Comparison of ENCODE assay signal across 7 cellular contexts in genomic region chr17:37791434-37791833, GRCh38.
DNase-seq lines count a peak whose midpoint lies in the region; ATAC-seq and TF ChIP-seq lines count a peak whose summit lies in the region.

No MANE protein-coding gene starts in this region.

- CTCF ChIA-PET in GM10248 (lab: Yijun Ruan, JAX), result interaction anchor here (0.6 to 5.6 kb wide), 34 partner anchors 8 to 426 kb away, joined by 3 to 44 read pairs (median 6); partner anchors contain the start of gene DDX52

- DNase-seq in GM10248 (ENCODE audit: extremely low spot score) (peak; percentile 73), fibroblast of peridontal ligament (ENCODE audit: extremely low read depth) (peak; percentile 15), GOT3 (lab: John Stamatoyannopoulos, UW) (no peak)
- DNase-seq in stimulated activated CD4-positive, alpha-beta T cell treated with anti-CD3 and anti-CD28 coated beads, Interleukin-4, amount 100 ng/mL, for 48 hours (ENCODE audit: low read depth in 2 of 2), result peak; percentile 23 to 35

- POLR2A ChIA-PET in GM10248 (lab: Yijun Ruan, JAX), result no interaction called here

- H3K27ac ChIP-seq in VCaP, result no peak overlapping the region

- TF ChIP-seq CTCF in GM10248 (IDR thresholded peaks at IDR 0.05; ENCODE audit: control extremely low read depth, extremely low read depth, low read depth, missing control alignments), result peak; percentile 64
- peak; percentile 58 for TF ChIP-seq CTCF in VCaP (conservative IDR thresholded peaks at IDR 0.05)

- peak; percentile 48 for ATAC-seq in HG03520 (IDR thresholded peaks at IDR 0.05; ENCODE audit: unreplicated experiment)
- no peak for ATAC-seq in GM18858 (IDR thresholded peaks at IDR 0.05; ENCODE audit: unreplicated experiment)
